In the genomic region with DNA sequence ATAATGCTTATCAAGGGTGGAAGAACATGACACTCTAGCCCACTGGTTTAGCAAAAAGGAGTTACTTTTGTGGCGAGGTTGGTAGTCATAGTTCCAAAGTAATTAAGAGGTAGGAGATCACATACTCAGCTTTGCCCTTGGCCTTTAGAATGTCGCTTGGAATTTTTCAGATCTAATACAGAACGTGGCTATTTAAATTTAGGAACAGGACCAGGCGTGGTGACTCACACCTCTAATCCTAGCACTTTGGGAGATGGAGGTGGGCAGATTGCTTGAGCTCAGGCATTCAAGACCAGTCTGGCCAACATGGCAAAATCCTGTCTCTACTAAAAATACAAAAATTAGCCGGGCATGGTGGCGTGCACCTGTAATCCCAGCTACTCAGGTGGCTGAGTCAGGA, we compare ENCODE assay signal across 23 cellular contexts.
"Had no signal": no experiment of that assay in that cellular context is flagged by ENCODE, and none has a peak within 500 bp of the region (broad histone marks: within the 10 kb centered on the region; RNA-seq: fewer than 3 reads in every experiment).

No MANE protein-coding gene starts in this region.

- H3K4me3 Mint-ChIP-seq: dendritic cell treated with granulocyte-macrophage colony-stimulating factor and Interleukin-4, amounts not matched to agents 40 ng/mL and 50 ng/mL, for 4 days; effector memory CD8-positive, alpha-beta T cell; natural killer cell treated with Interleukin-12 subunit alpha and Interleukin-12 subunit beta and Interleukin-15 and Interleukin-18, amount 100 ng/mL, for 72 hours; type B pancreatic cell had no signal

- H3K27me3 Mint-ChIP-seq: effector memory CD8-positive, alpha-beta T cell; type B pancreatic cell had no signal

- H3K36me3 Mint-ChIP-seq: natural killer cell treated with Interleukin-12 subunit alpha and Interleukin-12 subunit beta and Interleukin-15 and Interleukin-18, amount 100 ng/mL, for 72 hours; type B pancreatic cell had no signal

- H3K27ac Mint-ChIP-seq: dendritic cell treated with granulocyte-macrophage colony-stimulating factor and Interleukin-4, amounts not matched to agents 40 ng/mL and 50 ng/mL, for 4 days; effector memory CD8-positive, alpha-beta T cell; natural killer cell treated with Interleukin-12 subunit alpha and Interleukin-12 subunit beta and Interleukin-15 and Interleukin-18, amount 100 ng/mL, for 72 hours; progenitor cell of endocrine pancreas; type B pancreatic cell had no signal

- ATAC-seq: effector memory CD8-positive, alpha-beta T cell; gastroesophageal sphincter; mucosa of descending colon; natural killer cell treated with Interleukin-12 subunit alpha and Interleukin-12 subunit beta and Interleukin-15 and Interleukin-18, amount 100 ng/mL, for 72 hours; pancreas; sciatic nerve had no signal

- H3K9me3 ChIP-seq: esophagus muscularis mucosa, gastroesophageal sphincter, mucosa of descending colon, pancreas, stomach, thoracic aorta had no signal

- H3K4me1 ChIP-seq: pancreas had no signal

- H3K4me3 ChIP-seq: esophagus muscularis mucosa, gastroesophageal sphincter, mucosa of descending colon, pancreas, skin epidermis, stomach, thoracic aorta had no signal

- DNase-seq: cerebellar nuclear complex; effector memory CD8-positive, alpha-beta T cell; glutamatergic neuron; kidney; left cardiac atrium; mucosa of descending colon; occipital lobe; pancreas; retina; stimulated activated CD4-positive, alpha-beta T cell treated with anti-CD3 and anti-CD28 coated beads, Interleukin-12 subunit alpha, Interleukin-12 subunit beta, amount 100 ng/mL, for 4 hours; stimulated activated naive CD4-positive, alpha-beta T cell; stomach; substantia nigra had no signal

- H3K36me3 ChIP-seq: esophagus muscularis mucosa, gastroesophageal sphincter, pancreas, stomach, thoracic aorta had no signal

- H3K9me3 Mint-ChIP-seq: dendritic cell treated with granulocyte-macrophage colony-stimulating factor and Interleukin-4, amounts not matched to agents 40 ng/mL and 50 ng/mL, for 4 days; effector memory CD8-positive, alpha-beta T cell; natural killer cell treated with Interleukin-12 subunit alpha and Interleukin-12 subunit beta and Interleukin-15 and Interleukin-18, amount 100 ng/mL, for 72 hours; type B pancreatic cell had no signal

- H3K27me3 ChIP-seq: esophagus muscularis mucosa, gastroesophageal sphincter, pancreas, stomach had no signal

- H3K27ac ChIP-seq: epithelial cell of prostate, esophagus muscularis mucosa, gastroesophageal sphincter, pancreas, skin epidermis, stomach had no signal
